Comparison of ENCODE assay signal across 16 cellular contexts in genomic region chr10:116748041-116748440, GRCh38. TPM values are rescaled to one million over a fixed set of nuclear protein-coding genes. Genes with fewer than 3 reads are reported as not detected.
DNase-seq lines count a peak whose midpoint lies in the region; ATAC-seq, FAIRE-seq and TF ChIP-seq lines count a peak whose summit lies in the region.
"Had no signal": no experiment of that assay in that cellular context is flagged by ENCODE, and none has a peak within 500 bp of the region (broad histone marks: within the 10 kb centered on the region; RNA-seq: fewer than 3 reads in every experiment).

No MANE protein-coding gene starts in this region.

- peak; percentile 5 for DNase-seq in DMS53 treated with DMSO at 0.1 percent for 48 hours (lab: John Stamatoyannopoulos, UW; ENCODE audit: unreplicated experiment)
- DNase-seq in RCC 7860 (ENCODE audit: low spot score): peak; percentile 65
- peak; percentile 14 for DNase-seq in fibroblast of gingiva (ENCODE audit: low read depth)
- peak; percentile 34 for DNase-seq in mucosa of gallbladder (ENCODE audit: low spot score)
- no peak for DNase-seq in activated CD4-positive, CD25-positive, alpha-beta regulatory T cell treated with anti-CD3 and anti-CD28 coated beads, Interleukin-2, amount 50 U/mL, for 72 hours
- DNase-seq in activated CD4-positive, alpha-beta T cell treated with anti-CD3 and anti-CD28 coated beads for 48 hours: no peak
- DNase-seq: activated CD4-positive, alpha-beta T cell treated with anti-CD3 and anti-CD28 coated beads, Interleukin-2, amount 50 U/mL, for 1 hour; aorta; DMS79 treated with DMSO at 0.1 percent for 48 hours; NCI-H1436 treated with DMSO at 0.1 percent for 48 hours; NCI-H524; psoas muscle; T-helper 9 cell had no signal

- no peak for ATAC-seq in GM21825 (IDR thresholded peaks at IDR 0.05; ENCODE audit: unreplicated experiment)
- ATAC-seq in SK-N-SH treated with all-trans-retinoic acid at 6 μM for 48 hours: no peak
- ATAC-seq: psoas muscle had no signal

- peak; percentile 77 for FAIRE-seq in RCC 7860 (lab: Jason Lieb, UNC)
- FAIRE-seq: GM12891 had no signal

TF ChIP-seq in SK-N-SH treated with all-trans-retinoic acid at 6 μM for 48 hours, 23 proteins besides CTCF, POLR2A, EP300 and RAD21:
- TF ChIP-seq ZFP3 (CRISPR knock-in tag; IDR thresholded peaks at IDR 0.05) (no peak), ZC3H10 (CRISPR knock-in tag; IDR thresholded peaks at IDR 0.05) (no peak), OSR1 (CRISPR knock-in tag; IDR thresholded peaks at IDR 0.05) (no peak), ESRRG (CRISPR knock-in tag; IDR thresholded peaks at IDR 0.05) (no peak), PPARA (CRISPR knock-in tag; IDR thresholded peaks at IDR 0.05; ENCODE audit: borderline replicate concordance) (no peak), POU6F1 (CRISPR knock-in tag; IDR thresholded peaks at IDR 0.05; ENCODE audit: borderline replicate concordance, low read depth) (no peak), ZNF70 (CRISPR knock-in tag; IDR thresholded peaks at IDR 0.05) (no peak), ZNF8 (CRISPR knock-in tag; IDR thresholded peaks at IDR 0.05) (no peak), ZNF565 (CRISPR knock-in tag; conservative IDR thresholded peaks at IDR 0.05; ENCODE audit: low read depth) (no peak), TOX (CRISPR knock-in tag; IDR thresholded peaks at IDR 0.05; ENCODE audit: borderline replicate concordance) (no peak), SNAI2 (CRISPR knock-in tag; IDR thresholded peaks at IDR 0.05) (no peak)

RNA-seq across cellular contexts. Expression of gene HSPA12A, which starts 5.7 kb away (rescaled TPM):
- total RNA-seq in mucosa of gallbladder: 16.5 TPM

Comparison
In these comparisons a context has a peak if more than half of its experiments do, and no peak if none do; other contexts are left out.
1. DNase-seq: peak in DMS53 treated with DMSO at 0.1 percent for 48 hours (single experiment), RCC 7860 (single experiment), fibroblast of gingiva (single experiment) and mucosa of gallbladder (single experiment); none in activated CD4-positive, CD25-positive, alpha-beta regulatory T cell treated with anti-CD3 and anti-CD28 coated beads, Interleukin-2, amount 50 U/mL, for 72 hours (single experiment) and activated CD4-positive, alpha-beta T cell treated with anti-CD3 and anti-CD28 coated beads for 48 hours (single experiment).